20 cellular contexts compared by ENCODE assay signal in the genomic region with DNA sequence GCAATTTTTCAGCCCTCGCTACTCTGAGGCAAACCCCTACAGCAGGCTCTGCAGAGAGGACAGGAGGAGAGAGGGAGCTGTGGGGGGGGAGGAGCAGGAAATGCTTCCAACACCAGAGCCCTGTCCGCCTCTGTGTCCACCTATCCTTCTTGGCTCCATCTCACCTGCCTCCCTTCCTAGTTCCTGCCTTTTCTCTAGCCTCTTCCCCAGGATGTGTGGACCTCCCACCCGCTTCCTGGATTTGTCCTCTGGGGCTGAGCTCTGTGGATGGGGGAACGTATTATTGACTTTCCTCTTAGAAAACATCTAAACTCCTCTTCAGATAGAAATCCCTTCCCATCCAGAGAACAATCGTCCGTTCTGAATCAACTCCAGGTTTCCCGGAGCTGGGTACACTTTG. TPM values are rescaled to one million over a fixed set of nuclear protein-coding genes. Genes with fewer than 3 reads are reported as not detected.
DNase-seq lines count a peak whose midpoint lies in the region; ATAC-seq, FAIRE-seq and TF ChIP-seq lines count a peak whose summit lies in the region.
"Had no signal": no experiment of that assay in that cellular context is flagged by ENCODE, and none has a peak within 500 bp of the region (broad histone marks: within the 10 kb centered on the region; RNA-seq: fewer than 3 reads in every experiment).

No MANE protein-coding gene starts in this region.

- intact Hi-C loops in HepG2 (cut with micrococcal nuclease; ENCODE audit: unreplicated experiment), result no loop called here
- intact Hi-C loops in right lobe of liver (cut with DNase I), result no loop called here

- in situ Hi-C loops in HepG2 (cut with HindIII; ENCODE audit: extremely low pct_ligation_motif_present, low pct_unique_long_range_greater_than_20kb), result no loop called here

- DNase-seq in HepG2 (ENCODE audit: low spot score), result no peak
- no peak for DNase-seq in right lobe of liver
- DNase-seq in stimulated activated effector memory CD8-positive, alpha-beta T cell treated with anti-CD3 and anti-CD28 coated beads, Interleukin-12 subunit alpha, Interleukin-12 subunit beta, amount 100 ng/mL, for 72 hours (ENCODE audit: low spot score in 2 of 2), result no peak
- no peak for DNase-seq in EL
- DNase-seq in HuH-7.5 (ENCODE audit: low spot score), result no peak
- DNase-seq in activated T-cell treated with anti-CD3 and anti-CD28 coated beads, Interleukin-2, amount 50 U/mL, for 4 hours, result no peak
- DNase-seq: 8988T; Calu3; CD4-positive, alpha-beta memory T cell; DMS79 treated with DMSO at 0.1 percent for 48 hours; H9 had no signal

- H3K4me3 ChIP-seq in HepG2 (replicated peaks in 1 of 3; ENCODE audit: insufficient read depth in 1 of 3, low read depth in 2 of 3, low read length in 3 of 3) (no peak overlapping the region), right lobe of liver (no peak overlapping the region)
- H3K4me3 ChIP-seq: GM12878 had no signal

- WGBS in HepG2 (ENCODE audit: low lambda C conversion rate), result 8% methylated on average over 7 of the region's 7 CpGs
- 73% methylated on average over 7 of the region's 7 CpGs for WGBS in right lobe of liver (ENCODE audit: insufficient coverage, low coverage, low lambda C conversion rate, missing lambda C conversion rate)

- CTCF ChIA-PET in HepG2 (lab: Yijun Ruan, JAX; ENCODE audit: low intra/inter-chr PET ratio, low total read pairs), result no interaction called here

- 0 out of 2 replicates have a peak overlapping the region, but pooled peaks have one; percentile 25 for H3K4me2 ChIP-seq in HepG2 (ENCODE audit: low read depth, low read length)

- BruUV-seq in HepG2 (replicated peaks; lab: Mats Ljungman, UMichigan), result no TSS peak

- POLR2A ChIA-PET in HepG2 (lab: Yijun Ruan, JAX), result no interaction called here

- H3K4me1 ChIP-seq in HepG2 (ENCODE audit: insufficient read depth, low read length) (no peaks in the 10 kb centered on the region), right lobe of liver (no peaks in the 10 kb centered on the region)

- H3K79me2 ChIP-seq in HepG2 (ENCODE audit: insufficient read depth, low read length), result no peaks in the 10 kb centered on the region

- no peaks in the 10 kb centered on the region for H3K9me3 Mint-ChIP-seq in activated T-helper 17 cell treated with anti-CD3 and anti-CD28 coated beads, Interleukin-2, amount 50 U/mL, for 72 hours
- H3K9me3 Mint-ChIP-seq in stimulated activated effector memory CD8-positive, alpha-beta T cell treated with anti-CD3 and anti-CD28 coated beads, Interleukin-12 subunit alpha, Interleukin-12 subunit beta, amount 100 ng/mL, for 72 hours, result no peaks in the 10 kb centered on the region
- H3K9me3 Mint-ChIP-seq in activated T-cell treated with anti-CD3 and anti-CD28 coated beads, Interleukin-2, amount 50 U/mL, for 4 hours, result no peaks in the 10 kb centered on the region
- H3K9me3 Mint-ChIP-seq: CD4-positive, alpha-beta memory T cell had no signal

- H3K4me1 Mint-ChIP-seq in activated T-helper 17 cell treated with anti-CD3 and anti-CD28 coated beads, Interleukin-2, amount 50 U/mL, for 72 hours, result peaks cover 5% of the 10 kb centered on the region
- H3K4me1 Mint-ChIP-seq in stimulated activated effector memory CD8-positive, alpha-beta T cell treated with anti-CD3 and anti-CD28 coated beads, Interleukin-12 subunit alpha, Interleukin-12 subunit beta, amount 100 ng/mL, for 72 hours, result no peaks in the 10 kb centered on the region
- H3K4me1 Mint-ChIP-seq in activated T-cell treated with anti-CD3 and anti-CD28 coated beads, Interleukin-2, amount 50 U/mL, for 4 hours (ENCODE audit: low read depth), result no peaks in the 10 kb centered on the region
- H3K4me1 Mint-ChIP-seq: B cell; CD4-positive, alpha-beta memory T cell had no signal

- H3K4me3 Mint-ChIP-seq in activated T-helper 17 cell treated with anti-CD3 and anti-CD28 coated beads, Interleukin-2, amount 50 U/mL, for 72 hours, result no peak overlapping the region
- H3K4me3 Mint-ChIP-seq in stimulated activated effector memory CD8-positive, alpha-beta T cell treated with anti-CD3 and anti-CD28 coated beads, Interleukin-12 subunit alpha, Interleukin-12 subunit beta, amount 100 ng/mL, for 72 hours, result no peak overlapping the region
- no peak overlapping the region for H3K4me3 Mint-ChIP-seq in activated T-cell treated with anti-CD3 and anti-CD28 coated beads, Interleukin-2, amount 50 U/mL, for 4 hours
- H3K4me3 Mint-ChIP-seq: B cell; CD4-positive, alpha-beta memory T cell; H9 had no signal

- H3K9me3 ChIP-seq in HepG2 (ENCODE audit: low read length) (no peaks in the 10 kb centered on the region), right lobe of liver (no peaks in the 10 kb centered on the region)

- no peaks in the 10 kb centered on the region for H3K27me3 Mint-ChIP-seq in activated T-helper 17 cell treated with anti-CD3 and anti-CD28 coated beads, Interleukin-2, amount 50 U/mL, for 72 hours
- H3K27me3 Mint-ChIP-seq in activated T-cell treated with anti-CD3 and anti-CD28 coated beads, Interleukin-2, amount 50 U/mL, for 4 hours (ENCODE audit: low read depth), result peaks cover 2% of the 10 kb centered on the region
- H3K27me3 Mint-ChIP-seq: B cell had no signal

- no peak for TF ChIP-seq RAD21 in HepG2 (CRISPR knock-in tag; IDR thresholded peaks at IDR 0.05)

- peak overlapping the region; percentile 53 for H3K27ac Mint-ChIP-seq in activated T-helper 17 cell treated with anti-CD3 and anti-CD28 coated beads, Interleukin-2, amount 50 U/mL, for 72 hours
- peak overlapping the region; percentile 55 for H3K27ac Mint-ChIP-seq in stimulated activated effector memory CD8-positive, alpha-beta T cell treated with anti-CD3 and anti-CD28 coated beads, Interleukin-12 subunit alpha, Interleukin-12 subunit beta, amount 100 ng/mL, for 72 hours
- H3K27ac Mint-ChIP-seq: B cell had no signal

- H2AFZ ChIP-seq in HepG2 (ENCODE audit: low read length), result no peak overlapping the region

- H3K36me3 Mint-ChIP-seq in activated T-helper 17 cell treated with anti-CD3 and anti-CD28 coated beads, Interleukin-2, amount 50 U/mL, for 72 hours (ENCODE audit: low read depth), result no peaks in the 10 kb centered on the region
- no peaks in the 10 kb centered on the region for H3K36me3 Mint-ChIP-seq in stimulated activated effector memory CD8-positive, alpha-beta T cell treated with anti-CD3 and anti-CD28 coated beads, Interleukin-12 subunit alpha, Interleukin-12 subunit beta, amount 100 ng/mL, for 72 hours
- no peaks in the 10 kb centered on the region for H3K36me3 Mint-ChIP-seq in activated T-cell treated with anti-CD3 and anti-CD28 coated beads, Interleukin-2, amount 50 U/mL, for 4 hours (ENCODE audit: insufficient read depth)
- H3K36me3 Mint-ChIP-seq: CD4-positive, alpha-beta memory T cell had no signal

- H3K27me3 ChIP-seq in HepG2 (ENCODE audit: control insufficient read depth in 1 of 2, insufficient read depth in 2 of 2, low read length in 2 of 2), result peaks cover 2 to 16% of the 10 kb centered on the region in 2 experiments; a peak in 3 of 5 replicates
- no peaks in the 10 kb centered on the region for H3K27me3 ChIP-seq in right lobe of liver

- ATAC-seq in HepG2 (peak; percentile 24; the same call in 1 of the 3 replicates), right lobe of liver (no peak)
- ATAC-seq in activated T-helper 17 cell treated with anti-CD3 and anti-CD28 coated beads, Interleukin-2, amount 50 U/mL, for 72 hours (replicated peaks), result no peak
- ATAC-seq in stimulated activated effector memory CD8-positive, alpha-beta T cell treated with anti-CD3 and anti-CD28 coated beads, Interleukin-12 subunit alpha, Interleukin-12 subunit beta, amount 100 ng/mL, for 72 hours, result no peak
- no peak for ATAC-seq in activated T-cell treated with anti-CD3 and anti-CD28 coated beads, Interleukin-2, amount 50 U/mL, for 4 hours
- ATAC-seq: GM12878 had no signal

- TF ChIP-seq CTCF in HepG2 (CRISPR knock-in tag; IDR thresholded peaks at IDR 0.05) (no peak), right lobe of liver (IDR thresholded peaks at IDR 0.05) (no peak)

- H4K20me1 ChIP-seq in HepG2 (ENCODE audit: insufficient read depth, low read length), result no peaks in the 10 kb centered on the region

- H3K36me3 ChIP-seq in HepG2 (replicated peaks in 1 of 2; ENCODE audit: control insufficient read depth in 1 of 2, insufficient read depth in 2 of 2, low read length in 2 of 2) (no peaks in the 10 kb centered on the region), right lobe of liver (no peaks in the 10 kb centered on the region)

- TF ChIP-seq POLR2A in HepG2 (IDR thresholded peaks at IDR 0.05; ENCODE audit: insufficient read depth in 1 of 2, low read depth in 2 of 2, low read length in 2 of 2), result no peak
- no peak for TF ChIP-seq POLR2A in right lobe of liver (IDR thresholded peaks at IDR 0.05)

- H3K27ac ChIP-seq in HepG2 (ENCODE audit: extremely low read length, insufficient read depth, low read length) (no peak overlapping the region), right lobe of liver (no peak overlapping the region)
- H3K27ac ChIP-seq: C4-2B had no signal

- TF ChIP-seq EP300 in HepG2 (IDR thresholded peaks at IDR 0.05; ENCODE audit: low read depth in 2 of 2, low read length in 2 of 2) (no peak), HepG2 (CRISPR knock-in tag; IDR thresholded peaks at IDR 0.05; ENCODE audit: borderline replicate concordance) (no peak)

- H3K9ac ChIP-seq in HepG2 (ENCODE audit: insufficient read depth, low read depth, low read length), result no peak overlapping the region

- FAIRE-seq in HepG2 (lab: Jason Lieb, UNC), result no peak
- FAIRE-seq: GM12878, H1, HTR-8/SVneo had no signal

RNA-seq across cellular contexts. Expression of a gene that starts 14.4 kb away (rescaled TPM):
- not detected in 2 replicates for total RNA-seq in HepG2 (2016; rRNA removed; fragmentation: Illumina TruSeq; extraction: Trizol)
- total RNA-seq in HepG2 (2016; cell fraction: cytosol; rRNA removed; fragmentation: Illumina TruSeq; extraction: Trizol; ENCODE audit: low read depth), result not detected in 2 replicates
- not detected in 2 replicates for total RNA-seq in HepG2 (2016; cell fraction: insoluble cytoplasmic fraction; rRNA removed; fragmentation: Illumina TruSeq; extraction: Trizol)
- total RNA-seq in HepG2 (2016; cell fraction: membrane; rRNA removed; fragmentation: Illumina TruSeq; extraction: Trizol), result not detected in 2 replicates
- not detected in 2 replicates for total RNA-seq in HepG2 (2016; cell fraction: nucleus; rRNA removed; fragmentation: Illumina TruSeq; extraction: Trizol)
- 0.04 and 0.33 TPM in 2 replicates for polyA plus RNA-seq in HepG2 (2011; rRNA removed)
- 0.04 and 0.06 TPM in 2 replicates for polyA plus RNA-seq in HepG2 (2011; cell fraction: cytosol; rRNA removed)
- not detected in 2 replicates for polyA plus RNA-seq in HepG2 (2011; cell fraction: nucleus; rRNA removed)
- not detected in 2 replicates for polyA plus RNA-seq in HepG2 (2012)
- 0.14 TPM in 1 of 2 replicates, not detected in the other for polyA plus RNA-seq in HepG2 (2016; cell fraction: cytosol; fragmentation: Illumina TruSeq; extraction: Trizol; ENCODE audit: low read depth)
- polyA plus RNA-seq in HepG2 (2016; cell fraction: insoluble cytoplasmic fraction; fragmentation: Illumina TruSeq; extraction: Trizol; ENCODE audit: low read depth), result not detected in 2 replicates
- 0.15 TPM in 1 of 2 replicates, not detected in the other for polyA plus RNA-seq in HepG2 (2016; cell fraction: membrane; fragmentation: Illumina TruSeq; extraction: Trizol; ENCODE audit: low read depth)
- polyA plus RNA-seq in HepG2 (2016; cell fraction: nucleus; fragmentation: Illumina TruSeq; extraction: Trizol; ENCODE audit: insufficient read depth, low read depth), result not detected in 2 replicates
- polyA minus RNA-seq in HepG2 (2011; rRNA and poly(A)+ RNA removed; ENCODE audit: low replicate concordance), result not detected in 2 replicates
- not detected in 2 replicates for polyA minus RNA-seq in HepG2 (2011; cell fraction: cytosol; rRNA and poly(A)+ RNA removed)
- not detected in 2 replicates for polyA minus RNA-seq in HepG2 (2011; cell fraction: nucleus; rRNA and poly(A)+ RNA removed)
- under 1 TPM in 1 of 6 experiments, not detected in 5; 0.13 TPM for total RNA-seq in right lobe of liver
- total RNA-seq in activated T-helper 17 cell treated with anti-CD3 and anti-CD28 coated beads, Interleukin-2, amount 50 U/mL, for 72 hours, result 1 to 10 TPM; 2.0 to 8.9 TPM
- under 1 TPM in 1 of 3 donors, not detected in 2; 0.48 TPM for total RNA-seq in activated T-cell treated with anti-CD3 and anti-CD28 coated beads, Interleukin-2, amount 50 U/mL, for 4 hours
- total RNA-seq: A673; B cell; Calu3; CD4-positive, alpha-beta memory T cell; G401; GM12878 had no signal
- polyA plus RNA-seq: AG04450 had no signal

RNA-seq across cellular contexts. Expression of a gene that starts 37.8 kb away (rescaled TPM):
- total RNA-seq in HepG2 (2016; rRNA removed; fragmentation: Illumina TruSeq; extraction: Trizol) (16.8 and 26.5 TPM in 2 replicates), right lobe of liver (10 to 100 TPM; 15.1 to 33.2 (median 24.0) TPM)
- total RNA-seq in HepG2 (2016; cell fraction: cytosol; rRNA removed; fragmentation: Illumina TruSeq; extraction: Trizol; ENCODE audit: low read depth), result 6.5 and 6.8 TPM in 2 replicates
- 14.2 and 27.6 TPM in 2 replicates for total RNA-seq in HepG2 (2016; cell fraction: insoluble cytoplasmic fraction; rRNA removed; fragmentation: Illumina TruSeq; extraction: Trizol)
- 10.5 and 10.6 TPM in 2 replicates for total RNA-seq in HepG2 (2016; cell fraction: membrane; rRNA removed; fragmentation: Illumina TruSeq; extraction: Trizol)
- 20.8 and 27.2 TPM in 2 replicates for total RNA-seq in HepG2 (2016; cell fraction: nucleus; rRNA removed; fragmentation: Illumina TruSeq; extraction: Trizol)
- polyA plus RNA-seq in HepG2 (2011; rRNA removed), result 20.5 and 29.8 TPM in 2 replicates
- 8.1 and 10.8 TPM in 2 replicates for polyA plus RNA-seq in HepG2 (2011; cell fraction: cytosol; rRNA removed)
- 303 and 327 TPM in 2 replicates for polyA plus RNA-seq in HepG2 (2011; cell fraction: nucleus; rRNA removed)
- 24.1 and 26.3 TPM in 2 replicates for polyA plus RNA-seq in HepG2 (2012)
- 2.3 and 2.6 TPM in 2 replicates for polyA plus RNA-seq in HepG2 (2016; cell fraction: cytosol; fragmentation: Illumina TruSeq; extraction: Trizol; ENCODE audit: low read depth)
- polyA plus RNA-seq in HepG2 (2016; cell fraction: insoluble cytoplasmic fraction; fragmentation: Illumina TruSeq; extraction: Trizol; ENCODE audit: low read depth), result 17.5 and 20.6 TPM in 2 replicates
- polyA plus RNA-seq in HepG2 (2016; cell fraction: membrane; fragmentation: Illumina TruSeq; extraction: Trizol; ENCODE audit: low read depth), result 6.1 and 6.3 TPM in 2 replicates
- 80.9 and 81.0 TPM in 2 replicates for polyA plus RNA-seq in HepG2 (2016; cell fraction: nucleus; fragmentation: Illumina TruSeq; extraction: Trizol; ENCODE audit: insufficient read depth, low read depth)
- polyA minus RNA-seq in HepG2 (2011; rRNA and poly(A)+ RNA removed; ENCODE audit: low replicate concordance), result 5.9 and 7.1 TPM in 2 replicates
- 4.2 and 5.9 TPM in 2 replicates for polyA minus RNA-seq in HepG2 (2011; cell fraction: cytosol; rRNA and poly(A)+ RNA removed)
- polyA minus RNA-seq in HepG2 (2011; cell fraction: nucleus; rRNA and poly(A)+ RNA removed), result 19.3 and 20.2 TPM in 2 replicates
- 10 to 100 TPM; 54.3 to 79.4 TPM for total RNA-seq in activated T-helper 17 cell treated with anti-CD3 and anti-CD28 coated beads, Interleukin-2, amount 50 U/mL, for 72 hours
- total RNA-seq in activated T-cell treated with anti-CD3 and anti-CD28 coated beads, Interleukin-2, amount 50 U/mL, for 4 hours, result 10 to 100 TPM; 56.3 to 62.6 (median 60.6) TPM
